Comparison of ENCODE assay signal across 11 cellular contexts in genomic region chr1:17574502-17574901, GRCh38. TPM values are rescaled to one million over a fixed set of nuclear protein-coding genes. Genes with fewer than 3 reads are reported as not detected.
DNase-seq lines count a peak whose midpoint lies in the region; TF ChIP-seq lines count a peak whose summit lies in the region.
"Had no signal": no experiment of that assay in that cellular context is flagged by ENCODE, and none has a peak within 500 bp of the region (broad histone marks: within the 10 kb centered on the region; RNA-seq: fewer than 3 reads in every experiment).

No MANE protein-coding gene starts in this region.

- H3K9ac ChIP-seq in BLaER1 treated with 17β-estradiol and CSF1 and Interleukin-3, amounts not matched to agents 10 nM and 100 nM, result peak overlapping the region in 10 of 11 experiments; percentile 1 to 50 (median 24); a peak in 12 of 22 replicates
- peak overlapping the region; percentile 15 to 77 for H3K9ac ChIP-seq in colonic mucosa (ENCODE audit: low read depth in 2 of 2, low read length in 2 of 2)
- H3K9ac ChIP-seq in mucosa of rectum (ENCODE audit: low read depth in 1 of 2, low read length in 2 of 2), result peak overlapping the region in 1 of 2 donors; percentile 40

- H3K4me2 ChIP-seq in BLaER1 treated with 17β-estradiol and CSF1 and Interleukin-3, amounts not matched to agents 10 nM and 100 nM, result peak overlapping the region; percentile 62 to 94 (median 89)

- intact Hi-C loops in colonic mucosa (cut with DNase I), result no loop called here

- peaks cover 10 to 89% (median 54%) of the 10 kb centered on the region in 11 experiments; a peak in 16 of 22 replicates for H4K20me1 ChIP-seq in BLaER1 treated with 17β-estradiol and CSF1 and Interleukin-3, amounts not matched to agents 10 nM and 100 nM

- peaks cover 77 to 94% (median 79%) of the 10 kb centered on the region in 10 experiments for H3K4me1 ChIP-seq in BLaER1 treated with 17β-estradiol and CSF1 and Interleukin-3, amounts not matched to agents 10 nM and 100 nM
- peaks cover 40% of the 10 kb centered on the region for H3K4me1 ChIP-seq in colonic mucosa
- peaks cover 44 to 62% of the 10 kb centered on the region in 2 donors for H3K4me1 ChIP-seq in mucosa of rectum (ENCODE audit: control insufficient read depth in 2 of 2, insufficient read depth in 2 of 2, low read length in 2 of 2)
- no peaks in the 10 kb centered on the region for H3K4me1 ChIP-seq in effector memory CD4-positive, alpha-beta T cell (ENCODE audit: control insufficient read depth, insufficient read depth, low read length, poor library complexity, severe bottlenecking)

- DNase-seq in NCI-H146 (lab: John Stamatoyannopoulos, UW) (peak; percentile 38), colonic mucosa (no peak), NCI-H1694 treated with DMSO at 0.1 percent for 48 hours (lab: John Stamatoyannopoulos, UW) (no peak), cortex of kidney (lab: John Stamatoyannopoulos, UW) (no peak)
- DNase-seq in effector memory CD4-positive, alpha-beta T cell, result no peak
- DNase-seq in stimulated activated CD4-positive, alpha-beta T cell treated with anti-CD3 and anti-CD28 coated beads, Interleukin-4, amount 100 ng/mL, for 4 hours, result no peak
- DNase-seq: activated T-cell treated with anti-CD3 and anti-CD28 coated beads, Interleukin-2, amount 50 U/mL, for 24 hours; DND-41; MG63 had no signal

- no peaks in the 10 kb centered on the region for H3K36me3 ChIP-seq in BLaER1 treated with 17β-estradiol and CSF1 and Interleukin-3, amounts not matched to agents 10 nM and 100 nM
- H3K36me3 ChIP-seq in colonic mucosa (no peaks in the 10 kb centered on the region), mucosa of rectum (ENCODE audit: control insufficient read depth in 2 of 2, insufficient read depth in 2 of 2, low read length in 2 of 2) (no peaks in the 10 kb centered on the region)
- no peaks in the 10 kb centered on the region for H3K36me3 ChIP-seq in effector memory CD4-positive, alpha-beta T cell (ENCODE audit: control insufficient read depth, insufficient read depth, low read length)
- H3K36me3 ChIP-seq: MG63 had no signal

- H3K27me3 ChIP-seq in BLaER1 treated with 17β-estradiol and CSF1 and Interleukin-3, amounts not matched to agents 10 nM and 100 nM, result no peaks in the 10 kb centered on the region
- H3K27me3 ChIP-seq in colonic mucosa, result no peaks in the 10 kb centered on the region
- H3K27me3 ChIP-seq in mucosa of rectum (ENCODE audit: control insufficient read depth in 2 of 2, insufficient read depth in 2 of 2, low read length in 2 of 2), result no peaks in the 10 kb centered on the region
- no peaks in the 10 kb centered on the region for H3K27me3 ChIP-seq in effector memory CD4-positive, alpha-beta T cell (replicated peaks; ENCODE audit: control insufficient read depth, insufficient read depth, low read length, poor library complexity, severe bottlenecking)
- H3K27me3 ChIP-seq: MG63 had no signal

- H3K9me3 ChIP-seq in BLaER1 treated with 17β-estradiol and CSF1 and Interleukin-3, amounts not matched to agents 10 nM and 100 nM (replicated peaks in 1 of 11), result no peaks in the 10 kb centered on the region
- H3K9me3 ChIP-seq in colonic mucosa (no peaks in the 10 kb centered on the region), mucosa of rectum (ENCODE audit: control insufficient read depth in 2 of 2, low read length in 2 of 2) (no peaks in the 10 kb centered on the region)
- H3K9me3 ChIP-seq in effector memory CD4-positive, alpha-beta T cell (ENCODE audit: control insufficient read depth, low read length), result no peaks in the 10 kb centered on the region
- H3K9me3 ChIP-seq: MG63 had no signal

- H3K27ac ChIP-seq in BLaER1 treated with 17β-estradiol and CSF1 and Interleukin-3, amounts not matched to agents 10 nM and 100 nM, result peak overlapping the region in 10 of 11 experiments; percentile 0 to 89 (median 54); a peak in 16 of 22 replicates
- H3K27ac ChIP-seq in colonic mucosa (peak overlapping the region; percentile 64), mucosa of rectum (ENCODE audit: low read depth in 2 of 2, low read length in 2 of 2) (peak overlapping the region; percentile 58 to 86)
- no peak overlapping the region for H3K27ac ChIP-seq in effector memory CD4-positive, alpha-beta T cell (ENCODE audit: insufficient read depth, low read length, poor library complexity, severe bottlenecking)

- H3K4me3 ChIP-seq in BLaER1 treated with 17β-estradiol and CSF1 and Interleukin-3, amounts not matched to agents 10 nM and 100 nM, result 0 out of 20 replicates have a peak overlapping the region, but pooled peaks of 1 of the 10 experiments have one; percentile 4
- H3K4me3 ChIP-seq in colonic mucosa, result no peak overlapping the region
- H3K4me3 ChIP-seq in mucosa of rectum (ENCODE audit: low read length in 2 of 2), result no peak overlapping the region
- H3K4me3 ChIP-seq in effector memory CD4-positive, alpha-beta T cell (ENCODE audit: insufficient read depth, low read depth, low read length, poor library complexity, severe bottlenecking), result no peak overlapping the region
- H3K4me3 ChIP-seq: MG63 had no signal

- TF ChIP-seq CTCF in colonic mucosa (IDR thresholded peaks at IDR 0.05), result no peak

RNA-seq across cellular contexts. Expression of gene ARHGEF10L, which starts 35.0 kb away (rescaled TPM):
- total RNA-seq in colonic mucosa, result 100 to 1,000 TPM in 1 of 2 donors, 10 to 100 TPM in 1; 77.5 to 133 TPM
